ENCODE assay signal across 1 cellular context in genomic region chr4:78753091-78753490, GRCh38.
TF ChIP-seq lines count a peak whose summit lies in the region.

No MANE protein-coding gene starts in this region.

TF ChIP-seq in GM12878, 131 proteins besides CTCF, POLR2A, EP300 and RAD21 (continued from another document and continues in another):
- TF ChIP-seq ZNF687 (IDR thresholded peaks at IDR 0.05) (no peak), SIX5 (IDR thresholded peaks at IDR 0.05; ENCODE audit: low read depth, low read length, severe bottlenecking) (no peak), BACH1 (IDR thresholded peaks at IDR 0.05; ENCODE audit: borderline replicate concordance) (no peak), SMARCA5 (IDR thresholded peaks at IDR 0.05) (no peak), PKNOX1 (IDR thresholded peaks at IDR 0.05) (no peak), CREB1 (IDR thresholded peaks at IDR 0.05; ENCODE audit: low read depth) (no peak), ETV6 (conservative IDR thresholded peaks at IDR 0.05 in 1 of 2, IDR thresholded peaks at IDR 0.05 in 1 of 2; ENCODE audit: borderline replicate concordance in 1 of 2, low read depth in 1 of 2) (no peak), EED (IDR thresholded peaks at IDR 0.05; ENCODE audit: low read depth) (0 out of 2 replicates have a peak, but pooled peaks have one; percentile 10), ZNF24 (IDR thresholded peaks at IDR 0.05) (no peak), RUNX3 (IDR thresholded peaks at IDR 0.05; ENCODE audit: low read length) (peak; percentile 63), STAT1 (conservative IDR thresholded peaks at IDR 0.05) (no peak), MEF2B (IDR thresholded peaks at IDR 0.05; ENCODE audit: partially characterized antibody, poor library complexity, severe bottlenecking) (peak; percentile 39), BMI1 (IDR thresholded peaks at IDR 0.05; ENCODE audit: borderline replicate concordance) (no peak), ESRRA (IDR thresholded peaks at IDR 0.05; ENCODE audit: low read length) (no peak), SUZ12 (IDR thresholded peaks at IDR 0.05; ENCODE audit: unreplicated experiment) (no peak), SREBF2 (IDR thresholded peaks at IDR 0.05; ENCODE audit: low read length) (no peak), ZBTB11 (CRISPR knock-in tag; IDR thresholded peaks at IDR 0.05) (no peak), NRF1 (conservative IDR thresholded peaks at IDR 0.05; ENCODE audit: low read depth, low read length) (no peak), HDAC6 (IDR thresholded peaks at IDR 0.05; ENCODE audit: unreplicated experiment) (no peak), MXI1 (IDR thresholded peaks at IDR 0.05; ENCODE audit: low read depth, low read length) (no peak), PML (IDR thresholded peaks at IDR 0.05; ENCODE audit: low read length) (no peak), POLR2AphosphoS2 (IDR thresholded peaks at IDR 0.05; ENCODE audit: low read depth, low read length) (no peak), ZNF207 (IDR thresholded peaks at IDR 0.05; ENCODE audit: borderline replicate concordance) (no peak), BCL3 (IDR thresholded peaks at IDR 0.05; ENCODE audit: borderline replicate concordance, insufficient read depth, low read depth, low read length, poor library complexity, severe bottlenecking) (peak; percentile 13), NR2C2 (IDR thresholded peaks at IDR 0.05; ENCODE audit: borderline replicate concordance, control insufficient read depth, insufficient read length, low read depth) (no peak), ATF3 (IDR thresholded peaks at IDR 0.05; ENCODE audit: borderline replicate concordance, extremely low read depth, low read depth, low read length) (no peak), ATF2 (IDR thresholded peaks at IDR 0.05; ENCODE audit: low read length) (peak; percentile 41; the same call in 1 of the 2 replicates), ZNF217 (IDR thresholded peaks at IDR 0.05) (no peak), MTA2 (IDR thresholded peaks at IDR 0.05; ENCODE audit: low read depth) (no peak), TARDBP (IDR thresholded peaks at IDR 0.05; ENCODE audit: borderline replicate concordance) (no peak), ZZZ3 (IDR thresholded peaks at IDR 0.05; ENCODE audit: control insufficient read depth, insufficient read length, low read depth) (no peak), LARP7 (IDR thresholded peaks at IDR 0.05) (no peak), CEBPB (IDR thresholded peaks at IDR 0.05; ENCODE audit: borderline replicate concordance in 1 of 2, low read depth in 2 of 2, low read length in 2 of 2) (no peak), MAX (IDR thresholded peaks at IDR 0.05; ENCODE audit: low read depth, low read length) (no peak), MLLT1 (IDR thresholded peaks at IDR 0.05) (no peak), NFYA (IDR thresholded peaks at IDR 0.05; ENCODE audit: borderline replicate concordance, low read depth, low read length) (no peak), POU2F2 (IDR thresholded peaks at IDR 0.05; ENCODE audit: borderline replicate concordance, low read depth, low read length) (0 out of 3 replicates have a peak, but pooled peaks have one; percentile 19), IRF4 (IDR thresholded peaks at IDR 0.05; ENCODE audit: low read depth, low read length) (no peak), TCF3 (IDR thresholded peaks at IDR 0.05; ENCODE audit: borderline replicate concordance, insufficient read depth, low read depth, low read length) (no peak), NFXL1 (IDR thresholded peaks at IDR 0.05; ENCODE audit: borderline replicate concordance) (no peak), IRF3 (IDR thresholded peaks at IDR 0.05) (no peak), FOXM1 (IDR thresholded peaks at IDR 0.05; ENCODE audit: low read depth, low read length) (no peak)
- TF ChIP-seq, protein P1, sequence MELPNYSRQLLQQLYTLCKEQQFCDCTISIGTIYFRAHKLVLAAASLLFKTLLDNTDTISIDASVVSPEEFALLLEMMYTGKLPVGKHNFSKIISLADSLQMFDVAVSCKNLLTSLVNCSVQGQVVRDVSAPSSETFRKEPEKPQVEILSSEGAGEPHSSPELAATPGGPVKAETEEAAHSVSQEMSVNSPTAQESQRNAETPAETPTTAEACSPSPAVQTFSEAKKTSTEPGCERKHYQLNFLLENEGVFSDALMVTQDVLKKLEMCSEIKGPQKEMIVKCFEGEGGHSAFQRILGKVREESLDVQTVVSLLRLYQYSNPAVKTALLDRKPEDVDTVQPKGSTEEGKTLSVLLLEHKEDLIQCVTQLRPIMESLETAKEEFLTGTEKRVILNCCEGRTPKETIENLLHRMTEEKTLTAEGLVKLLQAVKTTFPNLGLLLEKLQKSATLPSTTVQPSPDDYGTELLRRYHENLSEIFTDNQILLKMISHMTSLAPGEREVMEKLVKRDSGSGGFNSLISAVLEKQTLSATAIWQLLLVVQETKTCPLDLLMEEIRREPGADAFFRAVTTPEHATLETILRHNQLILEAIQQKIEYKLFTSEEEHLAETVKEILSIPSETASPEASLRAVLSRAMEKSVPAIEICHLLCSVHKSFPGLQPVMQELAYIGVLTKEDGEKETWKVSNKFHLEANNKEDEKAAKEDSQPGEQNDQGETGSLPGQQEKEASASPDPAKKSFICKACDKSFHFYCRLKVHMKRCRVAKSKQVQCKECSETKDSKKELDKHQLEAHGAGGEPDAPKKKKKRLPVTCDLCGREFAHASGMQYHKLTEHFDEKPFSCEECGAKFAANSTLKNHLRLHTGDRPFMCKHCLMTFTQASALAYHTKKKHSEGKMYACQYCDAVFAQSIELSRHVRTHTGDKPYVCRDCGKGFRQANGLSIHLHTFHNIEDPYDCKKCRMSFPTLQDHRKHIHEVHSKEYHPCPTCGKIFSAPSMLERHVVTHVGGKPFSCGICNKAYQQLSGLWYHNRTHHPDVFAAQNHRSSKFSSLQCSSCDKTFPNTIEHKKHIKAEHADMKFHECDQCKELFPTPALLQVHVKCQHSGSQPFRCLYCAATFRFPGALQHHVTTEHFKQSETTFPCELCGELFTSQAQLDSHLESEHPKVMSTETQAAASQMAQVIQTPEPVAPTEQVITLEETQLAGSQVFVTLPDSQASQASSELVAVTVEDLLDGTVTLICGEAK (IDR thresholded peaks at IDR 0.05; ENCODE audit: borderline replicate concordance) = no peak
